ENCODE assay signal across 35 cellular contexts in the genomic region with DNA sequence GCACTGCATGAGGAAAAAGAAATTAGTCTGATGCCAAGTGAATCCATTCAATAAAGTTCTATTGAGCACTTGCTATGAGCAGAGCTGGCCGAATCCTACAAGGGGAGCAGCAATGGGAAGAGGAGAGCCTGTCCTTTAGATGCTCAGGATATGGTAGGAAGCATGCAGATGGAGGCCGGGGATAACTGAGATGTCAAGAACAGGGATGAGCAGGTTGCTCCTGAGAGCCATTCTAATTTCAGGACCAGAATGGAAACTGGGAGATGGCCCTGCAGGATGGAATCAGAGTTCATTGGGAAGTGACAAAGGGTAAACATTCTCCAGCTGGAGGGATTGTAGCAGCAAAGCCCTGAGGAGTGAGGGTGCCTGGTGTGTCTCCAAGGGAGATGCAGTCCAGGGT.
"Had no signal": no experiment of that assay in that cellular context is flagged by ENCODE, and none has a peak within 500 bp of the region (broad histone marks: within the 10 kb centered on the region; RNA-seq: fewer than 3 reads in every experiment).

No MANE protein-coding gene starts in this region.

- H3K27me3 ChIP-seq: MG63 had no signal

- H3K27ac ChIP-seq: KMS-11 had no signal

- DNase-seq: Karpas-422, Kasumi-1, MG63, MM.1S, MV-4-11, NCI-H1048, NCI-H1092, NCI-H1092 treated with DMSO at 0.1 percent for 48 hours, NCI-H1105, NCI-H1105 treated with DMSO at 0.1 percent for 48 hours, NCI-H1417, NCI-H1417 treated with DMSO at 0.1 percent for 48 hours, NCI-H1436, NCI-H1436 treated with DMSO at 0.1 percent for 48 hours, NCI-H146, NCI-H1694, NCI-H1694 treated with DMSO at 0.1 percent for 48 hours, NCI-H187, NCI-H187 treated with DMSO at 0.1 percent for 48 hours, NCI-H1930, NCI-H2029, NCI-H2029 treated with DMSO at 0.1 percent for 48 hours, NCI-H2081, NCI-H2081 treated with DMSO at 0.1 percent for 48 hours, NCI-H2107, NCI-H2171, NCI-H2171 treated with DMSO at 0.1 percent for 48 hours, NCI-H2227 treated with DMSO at 0.1 percent for 48 hours, NCI-H226, NCI-H345, NCI-H446, NCI-H446 treated with DMSO at 0.1 percent for 48 hours, NCI-H510A, NCI-H510A treated with DMSO at 0.1 percent for 48 hours had no signal

- H3K9ac ChIP-seq: KMS-11 had no signal

- H3K9me3 ChIP-seq: MG63 had no signal

- H3K4me3 ChIP-seq: MG63 had no signal

- H3K36me3 ChIP-seq: MG63 had no signal

- H3K4me2 ChIP-seq: KMS-11 had no signal
